In genomic region chr1:16440480-16441311, GRCh38 we compare ENCODE assay signal across 8 cellular contexts. TPM values are rescaled to one million over a fixed set of nuclear protein-coding genes. Genes with fewer than 3 reads are reported as not detected.
DNase-seq lines count a peak whose midpoint lies in the region; ATAC-seq and TF ChIP-seq lines count a peak whose summit lies in the region.

NECAP2 (plus strand) TSS chr1:16440724; CDS start chr1:16440762, 38 bp downstream.

- peak; percentile 48; the same call in 1 of the 2 replicates for TF ChIP-seq RAD21 in Ishikawa (IDR thresholded peaks at IDR 0.05; ENCODE audit: low read depth)

- H3K9me3 ChIP-seq in mononuclear cell (ENCODE audit: low read depth, low read length), result no peaks in the 10 kb centered on the region

- ATAC-seq in GM21526 (IDR thresholded peaks at IDR 0.05; ENCODE audit: low FRiP score, unreplicated experiment), result peak; percentile 85

- TF ChIP-seq CTCF in epithelial cell of esophagus (IDR thresholded peaks at IDR 0.05; ENCODE audit: insufficient read depth, low read depth, low read length, missing control alignments), result peak; percentile 80

- no peak; the same call in 1 of the 2 replicates for TF ChIP-seq EP300 in Ishikawa (IDR thresholded peaks at IDR 0.05; ENCODE audit: borderline replicate concordance)

- H3K4me3 ChIP-seq in epithelial cell of esophagus (ENCODE audit: low read length), result peak within 1 kb of the TSS; percentile 92
- peak within 1 kb of the TSS; percentile 100 for H3K4me3 ChIP-seq in mononuclear cell (ENCODE audit: low read length)

- H3K27me3 ChIP-seq in mononuclear cell (ENCODE audit: insufficient read depth, low read length), result no peaks in the 10 kb centered on the region

- DNase-seq in DMS 273 (lab: John Stamatoyannopoulos, UW; ENCODE audit: unreplicated experiment) (peak; percentile 98), OCI-M1 (lab: John Stamatoyannopoulos, UW) (peak; percentile 96), activated T-cell treated with anti-CD3 and anti-CD28 coated beads for 24 hours (ENCODE audit: low read depth) (peak; percentile 93), epithelial cell of esophagus (ENCODE audit: low read depth) (peak; percentile 93)
- DNase-seq in stimulated activated CD8-positive, alpha-beta memory T cell treated with anti-CD3 and anti-CD28 coated beads, Interleukin-2, amount 100 ng/mL, for 48 hours (ENCODE audit: low read depth in 2 of 2), result peak; percentile 96 to 98

- H3K4me1 ChIP-seq in mononuclear cell (ENCODE audit: insufficient read depth, low read length), result peaks cover 48% of the 10 kb centered on the region

TF ChIP-seq in Ishikawa, 13 proteins besides CTCF, POLR2A, EP300 and RAD21:
- TF ChIP-seq CREB1 (IDR thresholded peaks at IDR 0.05; ENCODE audit: low read depth) (peak; percentile 25; the same call in 1 of the 2 replicates), NFIC (IDR thresholded peaks at IDR 0.05) (no peak), TEAD4 (IDR thresholded peaks at IDR 0.05) (no peak; the same call in 1 of the 2 replicates), YY1 (IDR thresholded peaks at IDR 0.05; ENCODE audit: low read depth) (peak; percentile 78), REST (IDR thresholded peaks at IDR 0.05; ENCODE audit: low read depth) (no peak), FOXM1 (IDR thresholded peaks at IDR 0.05; ENCODE audit: borderline replicate concordance, low read depth) (no peak), CEBPB (IDR thresholded peaks at IDR 0.05) (no peak), USF1 (IDR thresholded peaks at IDR 0.05) (peak; percentile 74), MAX (IDR thresholded peaks at IDR 0.05) (peak; percentile 97), ZBTB7A (IDR thresholded peaks at IDR 0.05; ENCODE audit: low read depth) (no peak; the same call in none of the 2 replicates), TAF1 (IDR thresholded peaks at IDR 0.05; ENCODE audit: low read depth) (peak; percentile 83), TCF12 (IDR thresholded peaks at IDR 0.05; ENCODE audit: low read depth) (no peak), EGR1 (IDR thresholded peaks at IDR 0.05) (no peak)

RNA-seq across cellular contexts. Expression of gene NECAP2, which starts in this region (rescaled TPM):
- total RNA-seq in mononuclear cell, result 111 TPM

Comparison
In these comparisons a context has a peak if more than half of its experiments do, and no peak if none do; other contexts are left out.
1. Peak in every context shown above with its lines: DNase-seq, ATAC-seq and H3K4me3 ChIP-seq.